Comparison of ENCODE assay signal across 1 cellular context in the genomic region with DNA sequence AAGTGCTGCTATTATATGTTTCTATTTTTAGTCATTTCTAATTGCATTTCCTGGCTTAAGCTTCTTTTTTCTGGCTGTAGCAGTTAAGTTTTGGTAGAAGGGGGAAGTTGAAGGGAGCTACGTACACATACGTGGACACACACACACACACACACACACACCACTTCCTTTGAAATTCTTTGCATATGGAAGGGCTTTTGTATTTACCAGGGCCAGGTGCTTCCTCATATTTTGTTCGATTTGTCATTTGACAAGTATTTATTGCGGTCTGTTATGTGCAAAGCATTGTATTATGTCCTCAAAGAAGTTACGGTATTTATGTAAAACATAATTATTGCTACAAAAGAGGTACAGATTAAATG.
TF ChIP-seq lines count a peak whose summit lies in the region.

No MANE protein-coding gene starts in this region.

TF ChIP-seq in HepG2, 621 proteins besides CTCF, POLR2A, EP300 and RAD21 (continued from another document):
- no peak for TF ChIP-seq ZNF280B (CRISPR knock-in tag; IDR thresholded peaks at IDR 0.05; ENCODE audit: borderline replicate concordance)
- TF ChIP-seq, protein P1, sequence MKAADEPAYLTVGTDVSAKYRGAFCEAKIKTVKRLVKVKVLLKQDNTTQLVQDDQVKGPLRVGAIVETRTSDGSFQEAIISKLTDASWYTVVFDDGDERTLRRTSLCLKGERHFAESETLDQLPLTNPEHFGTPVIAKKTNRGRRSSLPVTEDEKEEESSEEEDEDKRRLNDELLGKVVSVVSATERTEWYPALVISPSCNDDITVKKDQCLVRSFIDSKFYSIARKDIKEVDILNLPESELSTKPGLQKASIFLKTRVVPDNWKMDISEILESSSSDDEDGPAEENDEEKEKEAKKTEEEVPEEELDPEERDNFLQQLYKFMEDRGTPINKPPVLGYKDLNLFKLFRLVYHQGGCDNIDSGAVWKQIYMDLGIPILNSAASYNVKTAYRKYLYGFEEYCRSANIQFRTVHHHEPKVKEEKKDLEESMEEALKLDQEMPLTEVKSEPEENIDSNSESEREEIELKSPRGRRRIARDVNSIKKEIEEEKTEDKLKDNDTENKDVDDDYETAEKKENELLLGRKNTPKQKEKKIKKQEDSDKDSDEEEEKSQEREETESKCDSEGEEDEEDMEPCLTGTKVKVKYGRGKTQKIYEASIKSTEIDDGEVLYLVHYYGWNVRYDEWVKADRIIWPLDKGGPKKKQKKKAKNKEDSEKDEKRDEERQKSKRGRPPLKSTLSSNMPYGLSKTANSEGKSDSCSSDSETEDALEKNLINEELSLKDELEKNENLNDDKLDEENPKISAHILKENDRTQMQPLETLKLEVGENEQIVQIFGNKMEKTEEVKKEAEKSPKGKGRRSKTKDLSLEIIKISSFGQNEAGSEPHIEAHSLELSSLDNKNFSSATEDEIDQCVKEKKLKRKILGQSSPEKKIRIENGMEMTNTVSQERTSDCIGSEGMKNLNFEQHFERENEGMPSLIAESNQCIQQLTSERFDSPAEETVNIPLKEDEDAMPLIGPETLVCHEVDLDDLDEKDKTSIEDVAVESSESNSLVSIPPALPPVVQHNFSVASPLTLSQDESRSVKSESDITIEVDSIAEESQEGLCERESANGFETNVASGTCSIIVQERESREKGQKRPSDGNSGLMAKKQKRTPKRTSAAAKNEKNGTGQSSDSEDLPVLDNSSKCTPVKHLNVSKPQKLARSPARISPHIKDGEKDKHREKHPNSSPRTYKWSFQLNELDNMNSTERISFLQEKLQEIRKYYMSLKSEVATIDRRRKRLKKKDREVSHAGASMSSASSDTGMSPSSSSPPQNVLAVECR (CRISPR knock-in tag; IDR thresholded peaks at IDR 0.05; ENCODE audit: borderline replicate concordance), result no peak
- no peak for TF ChIP-seq TFE3 (CRISPR knock-in tag; IDR thresholded peaks at IDR 0.05)
- TF ChIP-seq IKZF4 (CRISPR knock-in tag; IDR thresholded peaks at IDR 0.05; ENCODE audit: borderline replicate concordance, low read depth, not compliant biosample characterization), result no peak
- no peak for TF ChIP-seq ZSCAN29 (CRISPR knock-in tag; conservative IDR thresholded peaks at IDR 0.05)
- TF ChIP-seq RORA (CRISPR knock-in tag; IDR thresholded peaks at IDR 0.05), result no peak
- TF ChIP-seq JUNB (CRISPR knock-in tag; IDR thresholded peaks at IDR 0.05; ENCODE audit: borderline replicate concordance), result no peak
- TF ChIP-seq ZNF101 (CRISPR knock-in tag; IDR thresholded peaks at IDR 0.05; ENCODE audit: borderline replicate concordance, low read depth), result no peak
